In genomic region chr20:54499111-54499510, GRCh38 we compare ENCODE assay signal across 35 cellular contexts. TPM values are rescaled to one million over a fixed set of nuclear protein-coding genes. Genes with fewer than 3 reads are reported as not detected.
"Had no signal": no experiment of that assay in that cellular context is flagged by ENCODE, and none has a peak within 500 bp of the region (broad histone marks: within the 10 kb centered on the region; RNA-seq: fewer than 3 reads in every experiment).

No MANE protein-coding gene starts in this region.

- H3K4me1 ChIP-seq: ascending aorta, body of pancreas had no signal

- H3K4me3 ChIP-seq: ascending aorta, body of pancreas, cardiac muscle cell had no signal

- H3K9me3 Mint-ChIP-seq: activated B cell treated with CpG ODN at 0.5 μM for 24 hours; activated CD4-positive, alpha-beta memory T cell treated with anti-CD3 and anti-CD28 coated beads for 36 hours; activated CD8-positive, alpha-beta T cell treated with anti-CD3 and anti-CD28 coated beads for 36 hours; activated naive CD4-positive, alpha-beta T cell treated with anti-CD3 and anti-CD28 coated beads, Interleukin-2, amount 50 U/mL, for 24 hours; activated naive CD8-positive, alpha-beta T cell treated with anti-CD3 and anti-CD28 coated beads, Interleukin-2, amount 50 U/mL, for 24 hours; activated T-cell treated with anti-CD3 and anti-CD28 coated beads, Interleukin-2, amount 50 U/mL, for 24 hours; activated T-helper 2 cell treated with anti-CD3 and anti-CD28 coated beads, Interferon-gamma antibody, Interleukin-2, Interleukin-4, amounts not matched to agents 10 μg/mL and 5 μg/mL and 100 μg/mL, durations not matched to agents 14 hours and 24 hours and 36 hours; central memory CD8-positive, alpha-beta T cell; T-helper 1 cell treated with Interleukin-12 subunit alpha and Interleukin-12 subunit beta and Interleukin-4 antibody, amounts not matched to agents 30 μg/mL and 1 μg/mL, for 36 hours; T-helper 2 cell treated with Interferon-gamma antibody and Interleukin-4, amounts not matched to agents 5 μg/mL and 100 μg/mL, for 36 hours had no signal

- H3K27me3 Mint-ChIP-seq: activated CD4-positive, alpha-beta memory T cell treated with anti-CD3 and anti-CD28 coated beads for 36 hours; activated CD4-positive, alpha-beta T cell treated with anti-CD3 and anti-CD28 coated beads, Interleukin-2, amount 10 ng/mL, durations not matched to agents 24 days and 14 days; activated CD8-positive, alpha-beta T cell treated with anti-CD3 and anti-CD28 coated beads for 36 hours; activated naive CD4-positive, alpha-beta T cell treated with anti-CD3 and anti-CD28 coated beads, Interleukin-2, amount 10 ng/mL, durations not matched to agents 7 days and 5 days had no signal

- ATAC-seq: activated CD8-positive, alpha-beta T cell treated with anti-CD3 and anti-CD28 coated beads for 36 hours; activated naive CD8-positive, alpha-beta T cell treated with anti-CD3 and anti-CD28 coated beads, Interleukin-2, amount 50 U/mL, for 24 hours; body of pancreas had no signal

- H3K27me3 ChIP-seq: ascending aorta, body of pancreas, cardiac muscle cell had no signal

- H3K9me3 ChIP-seq: ascending aorta, body of pancreas had no signal

- H3K4me1 Mint-ChIP-seq: activated B cell treated with CpG ODN at 0.5 μM for 24 hours; activated CD4-positive, alpha-beta T cell treated with anti-CD3 and anti-CD28 coated beads, Interleukin-2, amount 10 ng/mL, durations not matched to agents 24 days and 14 days; activated naive CD4-positive, alpha-beta T cell treated with anti-CD3 and anti-CD28 coated beads, Interleukin-2, amount 10 ng/mL, durations not matched to agents 7 days and 5 days; activated naive CD4-positive, alpha-beta T cell treated with anti-CD3 and anti-CD28 coated beads, Interleukin-2, amount 50 U/mL, for 24 hours; activated naive CD8-positive, alpha-beta T cell treated with anti-CD3 and anti-CD28 coated beads, Interleukin-2, amount 10 ng/mL, durations not matched to agents 7 days and 5 days; activated naive CD8-positive, alpha-beta T cell treated with anti-CD3 and anti-CD28 coated beads, Interleukin-2, amount 50 U/mL, for 24 hours; central memory CD8-positive, alpha-beta T cell had no signal

- H3K4me3 Mint-ChIP-seq: activated B cell treated with CpG ODN at 0.5 μM for 24 hours; activated CD4-positive, alpha-beta memory T cell treated with anti-CD3 and anti-CD28 coated beads for 36 hours; activated CD4-positive, alpha-beta T cell treated with anti-CD3 and anti-CD28 coated beads, Interleukin-2, amount 10 ng/mL, durations not matched to agents 24 days and 14 days; activated CD8-positive, alpha-beta T cell treated with anti-CD3 and anti-CD28 coated beads for 36 hours; activated naive CD4-positive, alpha-beta T cell treated with anti-CD3 and anti-CD28 coated beads, Interleukin-2, amount 10 ng/mL, durations not matched to agents 7 days and 5 days; activated naive CD4-positive, alpha-beta T cell treated with anti-CD3 and anti-CD28 coated beads, Interleukin-2, amount 50 U/mL, for 24 hours; activated naive CD8-positive, alpha-beta T cell; activated naive CD8-positive, alpha-beta T cell treated with anti-CD3 and anti-CD28 coated beads, Interleukin-2, amount 10 ng/mL, durations not matched to agents 7 days and 5 days; activated naive CD8-positive, alpha-beta T cell treated with anti-CD3 and anti-CD28 coated beads, Interleukin-2, amount 50 U/mL, for 24 hours; activated T-cell treated with anti-CD3 and anti-CD28 coated beads, Interleukin-2, amount 50 U/mL, for 24 hours; central memory CD8-positive, alpha-beta T cell; T-helper 1 cell treated with Interleukin-12 subunit alpha and Interleukin-12 subunit beta and Interleukin-4 antibody, amounts not matched to agents 30 μg/mL and 1 μg/mL, for 36 hours; T-helper 2 cell treated with Interferon-gamma antibody and Interleukin-4, amounts not matched to agents 5 μg/mL and 100 μg/mL, for 36 hours had no signal

- H3K27ac Mint-ChIP-seq: activated B cell treated with CpG ODN at 0.5 μM for 24 hours; activated CD4-positive, alpha-beta memory T cell treated with anti-CD3 and anti-CD28 coated beads for 36 hours; activated CD4-positive, alpha-beta T cell treated with anti-CD3 and anti-CD28 coated beads, Interleukin-2, amount 10 ng/mL, durations not matched to agents 24 days and 14 days; activated CD8-positive, alpha-beta T cell treated with anti-CD3 and anti-CD28 coated beads for 36 hours; activated naive CD4-positive, alpha-beta T cell treated with anti-CD3 and anti-CD28 coated beads, Interleukin-2, amount 10 ng/mL, durations not matched to agents 7 days and 5 days; activated naive CD4-positive, alpha-beta T cell treated with anti-CD3 and anti-CD28 coated beads, Interleukin-2, amount 50 U/mL, for 24 hours; activated naive CD8-positive, alpha-beta T cell; activated naive CD8-positive, alpha-beta T cell treated with anti-CD3 and anti-CD28 coated beads, Interleukin-2, amount 10 ng/mL, durations not matched to agents 7 days and 5 days; activated naive CD8-positive, alpha-beta T cell treated with anti-CD3 and anti-CD28 coated beads, Interleukin-2, amount 50 U/mL, for 24 hours; activated T-cell treated with anti-CD3 and anti-CD28 coated beads, Interleukin-2, amount 50 U/mL, for 24 hours; activated T-helper 2 cell treated with anti-CD3 and anti-CD28 coated beads, Interferon-gamma antibody, Interleukin-2, Interleukin-4, amounts not matched to agents 10 μg/mL and 5 μg/mL and 100 μg/mL, durations not matched to agents 14 hours and 24 hours and 36 hours; T-helper 1 cell treated with Interleukin-12 subunit alpha and Interleukin-12 subunit beta and Interleukin-4 antibody, amounts not matched to agents 30 μg/mL and 1 μg/mL, for 36 hours; T-helper 2 cell treated with Interferon-gamma antibody and Interleukin-4, amounts not matched to agents 5 μg/mL and 100 μg/mL, for 36 hours had no signal

- FAIRE-seq: bronchial epithelial cell, TTC549 had no signal

- DNase-seq: activated B cell treated with CpG ODN at 0.5 μM for 24 hours; activated CD4-positive, alpha-beta memory T cell treated with anti-CD3 and anti-CD28 coated beads for 36 hours; activated CD4-positive, alpha-beta T cell treated with anti-CD3 and anti-CD28 coated beads for 4 hours; activated CD4-positive, alpha-beta T cell treated with anti-CD3 and anti-CD28 coated beads, Interleukin-2, amount 10 ng/mL, durations not matched to agents 24 days and 14 days; activated CD4-positive, alpha-beta T cell treated with anti-CD3 and anti-CD28 coated beads, Interleukin-2, amount 50 U/mL, for 1 hour; activated CD4-positive, alpha-beta T cell treated with anti-CD3 and anti-CD28 coated beads, Interleukin-2, amount 50 U/mL, for 4 hours; activated CD4-positive, CD25-positive, alpha-beta regulatory T cell treated with anti-CD3 and anti-CD28 coated beads, Interleukin-2, amount 50 U/mL, for 72 hours; activated CD8-positive, alpha-beta memory T cell treated with anti-CD3 and anti-CD28 coated beads, Interleukin-2, amount 50 U/mL, for 48 hours; activated CD8-positive, alpha-beta T cell treated with anti-CD3 and anti-CD28 coated beads for 36 hours; activated effector memory CD4-positive, alpha-beta T cell treated with Interleukin-2 at 50 U/mL for 16 hours; activated gamma-delta T cell; activated naive CD4-positive, alpha-beta T cell treated with anti-CD3 and anti-CD28 coated beads, Interleukin-2, amount 10 ng/mL, durations not matched to agents 7 days and 5 days; activated naive CD4-positive, alpha-beta T cell treated with Interleukin-2 at 50 U/mL for 16 hours; activated naive CD8-positive, alpha-beta T cell treated with anti-CD3 and anti-CD28 coated beads, Interleukin-2, amount 10 ng/mL, durations not matched to agents 7 days and 5 days; activated naive CD8-positive, alpha-beta T cell treated with anti-CD3 and anti-CD28 coated beads, Interleukin-2, amount 50 U/mL, for 24 hours; activated T-cell treated with anti-CD3 and anti-CD28 coated beads, Interleukin-2, amount 50 U/mL, for 24 hours; activated T-cell treated with anti-CD3 and anti-CD28 coated beads, Interleukin-2, amount 50 U/mL, for 48 hours; amygdala; anterior cingulate cortex; body of pancreas; caudate nucleus; cerebellar nuclear complex; T-helper 2 cell; T-helper 9 cell had no signal

- H3K36me3 ChIP-seq: ascending aorta, cardiac muscle cell had no signal

- H3K36me3 Mint-ChIP-seq: activated CD4-positive, alpha-beta memory T cell treated with anti-CD3 and anti-CD28 coated beads for 36 hours; activated naive CD4-positive, alpha-beta T cell treated with anti-CD3 and anti-CD28 coated beads, Interleukin-2, amount 10 ng/mL, durations not matched to agents 7 days and 5 days; activated naive CD4-positive, alpha-beta T cell treated with anti-CD3 and anti-CD28 coated beads, Interleukin-2, amount 50 U/mL, for 24 hours; activated naive CD8-positive, alpha-beta T cell; activated naive CD8-positive, alpha-beta T cell treated with anti-CD3 and anti-CD28 coated beads, Interleukin-2, amount 10 ng/mL, durations not matched to agents 7 days and 5 days had no signal

- H3K27ac ChIP-seq: ascending aorta, body of pancreas, cardiac muscle cell, VCaP had no signal

RNA-seq across cellular contexts. Expression of gene DOK5, which starts 23.7 kb away (rescaled TPM):
- total RNA-seq: activated B cell treated with CpG ODN at 0.5 μM for 24 hours; activated naive CD8-positive, alpha-beta T cell treated with anti-CD3 and anti-CD28 coated beads, Interleukin-2, amount 10 ng/mL, durations not matched to agents 7 days and 5 days; ascending aorta; bronchial epithelial cell had no signal
